ENCODE assay signal across 11 cellular contexts in genomic region chr5:150511641-150512367, GRCh38. TPM values are rescaled to one million over a fixed set of nuclear protein-coding genes. Genes with fewer than 3 reads are reported as not detected.
A peak's percentile ranks its signal among the peaks of the same experiment; 100 is the strongest.
DNase-seq lines count a peak whose midpoint lies in the region; ATAC-seq and TF ChIP-seq lines count a peak whose summit lies in the region.
"Had no signal": no experiment of that assay in that cellular context is flagged by ENCODE, and none has a peak within 500 bp of the region (broad histone marks: within the 10 kb centered on the region; RNA-seq: fewer than 3 reads in every experiment).

No MANE protein-coding gene starts in this region.

- H3K9me3 ChIP-seq in PC-9 (ENCODE audit: insufficient read depth, low read depth) (no peaks in the 10 kb centered on the region), esophagus muscularis mucosa (no peaks in the 10 kb centered on the region)

- no peaks in the 10 kb centered on the region for H3K9me2 ChIP-seq in PC-9 (ENCODE audit: insufficient read depth)

- no peak overlapping the region for H3K4me3 ChIP-seq in PC-9
- no peak overlapping the region for H3K4me3 ChIP-seq in esophagus muscularis mucosa

- peaks cover 93% of the 10 kb centered on the region for H4K20me1 ChIP-seq in PC-9 (ENCODE audit: insufficient read depth)

- TF ChIP-seq EP300 in esophagus muscularis mucosa (IDR thresholded peaks at IDR 0.05): no peak

- no peaks in the 10 kb centered on the region for H3K9me3 Mint-ChIP-seq in naive thymus-derived CD8-positive, alpha-beta T cell
- H3K9me3 Mint-ChIP-seq: activated naive CD4-positive, alpha-beta T cell treated with anti-CD3 and anti-CD28 coated beads, Interleukin-2, amount 50 U/mL, for 24 hours had no signal

- TSS peak; percentile 14 for BruUV-seq in PC-9 (replicated peaks; lab: Mats Ljungman, UMichigan)

- H3K27ac ChIP-seq in PC-9 (no peak overlapping the region), esophagus muscularis mucosa (replicated peaks in 1 of 4) (peak overlapping the region; percentile 45 to 73 (median 64))

- 39% methylated on average over 5 of the region's 6 CpGs for WGBS in esophagus muscularis mucosa

- intact Hi-C loops in PC-9 (cut with micrococcal nuclease; ENCODE audit: unreplicated experiment) (no loop called here), esophagus muscularis mucosa (cut with DNase I) (no loop called here)

- no peak overlapping the region for H3K27ac Mint-ChIP-seq in naive thymus-derived CD8-positive, alpha-beta T cell
- H3K27ac Mint-ChIP-seq: activated naive CD4-positive, alpha-beta T cell treated with anti-CD3 and anti-CD28 coated beads, Interleukin-2, amount 50 U/mL, for 24 hours had no signal

- POLR2A ChIA-PET in PC-9 (lab: Charles Lee; ENCODE audit: unreplicated experiment): interaction anchor here (0.6 to 1.0 kb wide), 2 partner anchors 19 to 483 kb away, joined by 4 to 9 read pairs; no protein-coding TSS in a partner anchor
- POLR2A ChIA-PET in naive thymus-derived CD8-positive, alpha-beta T cell (lab: Charles Lee): no interaction called here

- CTCF ChIA-PET in PC-9 (lab: Charles Lee): interaction anchor here (0.6 kb wide), 2 partner anchors 95 to 618 kb away, joined by 3 to 5 read pairs; no protein-coding TSS in a partner anchor

- H3K27me3 ChIP-seq in PC-9 (ENCODE audit: insufficient read depth, low read depth): no peaks in the 10 kb centered on the region
- no peaks in the 10 kb centered on the region for H3K27me3 ChIP-seq in esophagus muscularis mucosa

- DNase-seq in AG08396 (ENCODE audit: low spot score): peak; percentile 61
- peak; percentile 43 to 90 for DNase-seq in PC-9
- no peak for DNase-seq in esophagus muscularis mucosa (ENCODE audit: extremely low spot score)
- peak; percentile 89 for DNase-seq in myocyte (ENCODE audit: low read depth)
- no peak for DNase-seq in NCI-H510A treated with DMSO at 0.1 percent for 48 hours (lab: John Stamatoyannopoulos, UW)
- DNase-seq in naive thymus-derived CD8-positive, alpha-beta T cell: no peak
- no peak for DNase-seq in 8988T
- DNase-seq: DMS53, Karpas-422 had no signal

- peaks cover 75% of the 10 kb centered on the region for H3K79me2 ChIP-seq in PC-9 (ENCODE audit: low read depth)

- H3K36me3 Mint-ChIP-seq in naive thymus-derived CD8-positive, alpha-beta T cell: no peaks in the 10 kb centered on the region
- H3K36me3 Mint-ChIP-seq: activated naive CD4-positive, alpha-beta T cell treated with anti-CD3 and anti-CD28 coated beads, Interleukin-2, amount 50 U/mL, for 24 hours had no signal

- H3K27me3 Mint-ChIP-seq in naive thymus-derived CD8-positive, alpha-beta T cell: no peaks in the 10 kb centered on the region
- H3K27me3 Mint-ChIP-seq: activated naive CD4-positive, alpha-beta T cell treated with anti-CD3 and anti-CD28 coated beads, Interleukin-2, amount 50 U/mL, for 24 hours had no signal

- H3F3A ChIP-seq in PC-9 (ENCODE audit: insufficient read depth, low read depth): peaks cover 31% of the 10 kb centered on the region

- ATAC-seq in GM21619 (IDR thresholded peaks at IDR 0.05; ENCODE audit: unreplicated experiment): no peak
- no peak for ATAC-seq in naive thymus-derived CD8-positive, alpha-beta T cell

- H3K36me3 ChIP-seq in PC-9 (ENCODE audit: low read depth) (no peaks in the 10 kb centered on the region), esophagus muscularis mucosa (no peaks in the 10 kb centered on the region)

- no peak overlapping the region for H3K4me3 Mint-ChIP-seq in naive thymus-derived CD8-positive, alpha-beta T cell
- H3K4me3 Mint-ChIP-seq: activated naive CD4-positive, alpha-beta T cell treated with anti-CD3 and anti-CD28 coated beads, Interleukin-2, amount 50 U/mL, for 24 hours had no signal

- H3K4me1 ChIP-seq in PC-9 (replicated peaks; ENCODE audit: insufficient read depth): peaks cover 50% of the 10 kb centered on the region
- H3K4me1 ChIP-seq in esophagus muscularis mucosa: peaks cover 87 to 99% (median 97%) of the 10 kb centered on the region in 4 donors

- no peak for TF ChIP-seq POLR2A in esophagus muscularis mucosa (IDR thresholded peaks at IDR 0.05; ENCODE audit: low read depth)

- no peak overlapping the region for H3K4me2 ChIP-seq in PC-9

- no peak for TF ChIP-seq CTCF in PC-9 (conservative IDR thresholded peaks at IDR 0.05)
- no peak for TF ChIP-seq CTCF in esophagus muscularis mucosa (IDR thresholded peaks at IDR 0.05)

- no peaks in the 10 kb centered on the region for H3K4me1 Mint-ChIP-seq in naive thymus-derived CD8-positive, alpha-beta T cell
- H3K4me1 Mint-ChIP-seq: activated naive CD4-positive, alpha-beta T cell treated with anti-CD3 and anti-CD28 coated beads, Interleukin-2, amount 50 U/mL, for 24 hours had no signal

- H2AFZ ChIP-seq in PC-9: no peak overlapping the region

RNA-seq across cellular contexts. Expression of gene NDST1, which starts 3.9 kb away (rescaled TPM):
- total RNA-seq in PC-9 (2021): 94.3 and 100.0 TPM in 2 replicates
- total RNA-seq in esophagus muscularis mucosa: 100 to 1,000 TPM in 1 of 4 donors, 10 to 100 TPM in 3; 48.2 to 113 (median 74.5) TPM
- total RNA-seq in myocyte: 73.7 and 105 TPM in 2 replicates
- 353 TPM for polyA plus RNA-seq in myocyte (2012)
- total RNA-seq in naive thymus-derived CD8-positive, alpha-beta T cell: under 1 TPM; 0.55 to 0.81 TPM
- under 1 TPM in 1 of 3 donors, not detected in 2; 0.54 TPM for polyA plus RNA-seq in naive thymus-derived CD8-positive, alpha-beta T cell

Comparison
In these comparisons a context has a peak if more than half of its experiments do, and no peak if none do; other contexts are left out.
1. DNase-seq: peak in AG08396 (single experiment), PC-9 (2 of 2) and myocyte (single experiment); none in esophagus muscularis mucosa (single experiment), NCI-H510A treated with DMSO at 0.1 percent for 48 hours (single experiment), naive thymus-derived CD8-positive, alpha-beta T cell (0 of 10) and 8988T (single experiment).
2. RNA of gene NDST1, which starts 3.9 kb away (total RNA-seq): 94.3 to 100.0 TPM in PC-9, 48.2 to 113 TPM in esophagus muscularis mucosa and 73.7 to 105 TPM in myocyte; 0.55 to 0.81 TPM in naive thymus-derived CD8-positive, alpha-beta T cell; every median in the first group is over 10 times any median in the second.